8 cellular contexts compared by ENCODE assay signal in genomic region chr17:77476920-77477805, GRCh38.
DNase-seq lines count a peak whose midpoint lies in the region; ATAC-seq lines count a peak whose summit lies in the region.

No MANE protein-coding gene starts in this region.

- intact Hi-C loops in activated T-helper 1 cell treated with anti-CD3 and anti-CD28 coated beads, Interleukin-12 subunit alpha, Interleukin-12 subunit beta, Interleukin-2, Interleukin-4 antibody, amounts not matched to agents 30 ng/mL and 10 ng/mL and 1 ng/mL, durations not matched to agents 14 hours and 24 hours and 36 hours (cut with micrococcal nuclease): no loop called here
- intact Hi-C loops in posterior vena cava (cut with DNase I): loop anchor here in 1 of 2 donors (5.0 kb wide), 1 partner anchor 45 kb away; no protein-coding TSS in a partner anchor

- DNase-seq in SIG-M5 treated with dmso at 0.1 percent for 504 hours (lab: John Stamatoyannopoulos, UW; ENCODE audit: unreplicated experiment) (peak; percentile 34), SIG-M5 (lab: John Stamatoyannopoulos, UW) (no peak), foreskin melanocyte (peak; percentile 85), posterior vena cava (ENCODE audit: low spot score) (peak; percentile 91), cerebellum (ENCODE audit: low spot score) (no peak), DMS153 (lab: John Stamatoyannopoulos, UW) (no peak)
- no peak for DNase-seq in activated T-helper 1 cell treated with anti-CD3 and anti-CD28 coated beads, Interleukin-12 subunit alpha, Interleukin-12 subunit beta, Interleukin-2, Interleukin-4 antibody, amounts not matched to agents 30 ng/mL and 10 ng/mL and 1 ng/mL, durations not matched to agents 14 hours and 24 hours and 36 hours (ENCODE audit: low spot score)

- H3K27me3 Mint-ChIP-seq in activated T-helper 1 cell treated with anti-CD3 and anti-CD28 coated beads, Interleukin-12 subunit alpha, Interleukin-12 subunit beta, Interleukin-2, Interleukin-4 antibody, amounts not matched to agents 30 ng/mL and 10 ng/mL and 1 ng/mL, durations not matched to agents 14 hours and 24 hours and 36 hours (ENCODE audit: insufficient read depth): no peaks in the 10 kb centered on the region

- no peaks in the 10 kb centered on the region for H3K9me3 Mint-ChIP-seq in activated T-helper 1 cell treated with anti-CD3 and anti-CD28 coated beads, Interleukin-12 subunit alpha, Interleukin-12 subunit beta, Interleukin-2, Interleukin-4 antibody, amounts not matched to agents 30 ng/mL and 10 ng/mL and 1 ng/mL, durations not matched to agents 14 hours and 24 hours and 36 hours

- no peak for ATAC-seq in GM18517 (IDR thresholded peaks at IDR 0.05; ENCODE audit: unreplicated experiment)

- peaks cover 55% of the 10 kb centered on the region for H3K4me1 Mint-ChIP-seq in activated T-helper 1 cell treated with anti-CD3 and anti-CD28 coated beads, Interleukin-12 subunit alpha, Interleukin-12 subunit beta, Interleukin-2, Interleukin-4 antibody, amounts not matched to agents 30 ng/mL and 10 ng/mL and 1 ng/mL, durations not matched to agents 14 hours and 24 hours and 36 hours (ENCODE audit: low read depth)

- H3K36me3 Mint-ChIP-seq in activated T-helper 1 cell treated with anti-CD3 and anti-CD28 coated beads, Interleukin-12 subunit alpha, Interleukin-12 subunit beta, Interleukin-2, Interleukin-4 antibody, amounts not matched to agents 30 ng/mL and 10 ng/mL and 1 ng/mL, durations not matched to agents 14 hours and 24 hours and 36 hours (ENCODE audit: low read depth): peaks cover 25% of the 10 kb centered on the region

- H3K4me3 Mint-ChIP-seq in activated T-helper 1 cell treated with anti-CD3 and anti-CD28 coated beads, Interleukin-12 subunit alpha, Interleukin-12 subunit beta, Interleukin-2, Interleukin-4 antibody, amounts not matched to agents 30 ng/mL and 10 ng/mL and 1 ng/mL, durations not matched to agents 14 hours and 24 hours and 36 hours: no peak overlapping the region

- H3K27ac Mint-ChIP-seq in activated T-helper 1 cell treated with anti-CD3 and anti-CD28 coated beads, Interleukin-12 subunit alpha, Interleukin-12 subunit beta, Interleukin-2, Interleukin-4 antibody, amounts not matched to agents 30 ng/mL and 10 ng/mL and 1 ng/mL, durations not matched to agents 14 hours and 24 hours and 36 hours: peak overlapping the region; percentile 57

Comparison
In these comparisons a context has a peak if more than half of its experiments do, and no peak if none do; other contexts are left out.
1. DNase-seq: peak in SIG-M5 treated with dmso at 0.1 percent for 504 hours (single experiment), foreskin melanocyte (single experiment) and posterior vena cava (single experiment); none in SIG-M5 (single experiment), activated T-helper 1 cell treated with anti-CD3 and anti-CD28 coated beads, Interleukin-12 subunit alpha, Interleukin-12 subunit beta, Interleukin-2, Interleukin-4 antibody, amounts not matched to agents 30 ng/mL and 10 ng/mL and 1 ng/mL, durations not matched to agents 14 hours and 24 hours and 36 hours (single experiment), cerebellum (single experiment) and DMS153 (single experiment).